ENCODE assay signal across 10 cellular contexts in genomic region chr22:40216041-40216756, GRCh38. TPM values are rescaled to one million over a fixed set of nuclear protein-coding genes. Genes with fewer than 3 reads are reported as not detected.
DNase-seq lines count a peak whose midpoint lies in the region; ATAC-seq and TF ChIP-seq lines count a peak whose summit lies in the region.
"Had no signal": no experiment of that assay in that cellular context is flagged by ENCODE, and none has a peak within 500 bp of the region (broad histone marks: within the 10 kb centered on the region; RNA-seq: fewer than 3 reads in every experiment).

No MANE protein-coding gene starts in this region.

- no peaks in the 10 kb centered on the region for H3K9me3 Mint-ChIP-seq in activated naive CD8-positive, alpha-beta T cell treated with anti-CD3 and anti-CD28 coated beads, Interleukin-2, amount 50 U/mL, for 24 hours

- peak overlapping the region; percentile 92 for H3K27ac Mint-ChIP-seq in activated naive CD8-positive, alpha-beta T cell treated with anti-CD3 and anti-CD28 coated beads, Interleukin-2, amount 50 U/mL, for 24 hours

- no peak for TF ChIP-seq EP300 in sigmoid colon (IDR thresholded peaks at IDR 0.05)

- 59 to 87% methylated on average over 11 of the region's 11 CpGs for WGBS in sigmoid colon, 2 donors

- H3K4me3 ChIP-seq in sigmoid colon, result no peak overlapping the region
- H3K4me3 ChIP-seq: upper lobe of left lung had no signal

- ATAC-seq in activated naive CD8-positive, alpha-beta T cell treated with anti-CD3 and anti-CD28 coated beads, Interleukin-2, amount 50 U/mL, for 24 hours, result peak; percentile 60
- peak; percentile 60 for ATAC-seq in stimulated activated naive CD8-positive, alpha-beta T cell treated with anti-CD3 and anti-CD28 coated beads, Interleukin-15, Interleukin-2, amounts not matched to agents 100 U/mL and 50 U/mL, for 24 hours
- ATAC-seq in HG03045 (IDR thresholded peaks at IDR 0.05; ENCODE audit: unreplicated experiment), result no peak

- H3K27ac ChIP-seq in sigmoid colon, result no peak overlapping the region

- no peak for TF ChIP-seq CTCF in sigmoid colon (IDR thresholded peaks at IDR 0.05)

- H3K36me3 Mint-ChIP-seq in activated naive CD8-positive, alpha-beta T cell treated with anti-CD3 and anti-CD28 coated beads, Interleukin-2, amount 50 U/mL, for 24 hours (ENCODE audit: low read depth), result peaks cover 8% of the 10 kb centered on the region

- H3K9me3 ChIP-seq in sigmoid colon, result no peaks in the 10 kb centered on the region
- H3K9me3 ChIP-seq: upper lobe of left lung had no signal

- intact Hi-C loops in sigmoid colon (cut with DNase I), result no loop called here

- peaks cover 0 to 80% (median 69%) of the 10 kb centered on the region in 4 donors for H3K4me1 ChIP-seq in sigmoid colon

- H3K36me3 ChIP-seq in sigmoid colon, result no peaks in the 10 kb centered on the region
- H3K36me3 ChIP-seq: upper lobe of left lung had no signal

- no peaks in the 10 kb centered on the region for H3K27me3 ChIP-seq in sigmoid colon
- H3K27me3 ChIP-seq: upper lobe of left lung had no signal

- peaks cover 75% of the 10 kb centered on the region for H3K4me1 Mint-ChIP-seq in activated naive CD8-positive, alpha-beta T cell treated with anti-CD3 and anti-CD28 coated beads, Interleukin-2, amount 50 U/mL, for 24 hours

- no peak for TF ChIP-seq POLR2A in sigmoid colon (IDR thresholded peaks at IDR 0.05)

- H3K4me3 Mint-ChIP-seq in activated naive CD8-positive, alpha-beta T cell treated with anti-CD3 and anti-CD28 coated beads, Interleukin-2, amount 50 U/mL, for 24 hours, result peak overlapping the region; percentile 64

- DNase-seq in activated T-cell treated with anti-CD3 and anti-CD28 coated beads, Interleukin-2, amount 50 U/mL, for 1 hour, result peak; percentile 41
- DNase-seq in activated T-cell treated with anti-CD3 and anti-CD28 coated beads for 4 hours (no peak), Kasumi-1 (lab: John Stamatoyannopoulos, UW) (peak; percentile 46 to 58), NCI-H2081 treated with DMSO at 0.1 percent for 48 hours (lab: John Stamatoyannopoulos, UW) (no peak), sigmoid colon (no peak)
- peak; percentile 44 for DNase-seq in activated naive CD8-positive, alpha-beta T cell treated with anti-CD3 and anti-CD28 coated beads, Interleukin-2, amount 50 U/mL, for 24 hours
- DNase-seq in stimulated activated naive CD8-positive, alpha-beta T cell treated with anti-CD3 and anti-CD28 coated beads, Interleukin-15, Interleukin-2, amounts not matched to agents 100 U/mL and 50 U/mL, for 24 hours, result peak; percentile 47
- DNase-seq: NCI-H1930, upper lobe of left lung had no signal

- no peaks in the 10 kb centered on the region for H3K27me3 Mint-ChIP-seq in activated naive CD8-positive, alpha-beta T cell treated with anti-CD3 and anti-CD28 coated beads, Interleukin-2, amount 50 U/mL, for 24 hours

RNA-seq across cellular contexts. Expression of gene TNRC6B, which starts 38.5 kb away (rescaled TPM):
- total RNA-seq in sigmoid colon, result 10 to 100 TPM; 26.5 to 51.8 (median 28.1) TPM
- 10 to 100 TPM in 1 of 3 donors, 1 to 10 TPM in 1, under 1 TPM in 1; 0.60 to 23.0 (median 9.2) TPM for polyA plus RNA-seq in sigmoid colon

Comparison
In these comparisons a context has a peak if more than half of its experiments do, and no peak if none do; other contexts are left out.
1. DNase-seq: peak in activated T-cell treated with anti-CD3 and anti-CD28 coated beads, Interleukin-2, amount 50 U/mL, for 1 hour (single experiment), Kasumi-1 (2 of 2), activated naive CD8-positive, alpha-beta T cell treated with anti-CD3 and anti-CD28 coated beads, Interleukin-2, amount 50 U/mL, for 24 hours (single experiment) and stimulated activated naive CD8-positive, alpha-beta T cell treated with anti-CD3 and anti-CD28 coated beads, Interleukin-15, Interleukin-2, amounts not matched to agents 100 U/mL and 50 U/mL, for 24 hours (single experiment); none in activated T-cell treated with anti-CD3 and anti-CD28 coated beads for 4 hours (single experiment), NCI-H2081 treated with DMSO at 0.1 percent for 48 hours (single experiment) and sigmoid colon (single experiment).